In the genomic region with DNA sequence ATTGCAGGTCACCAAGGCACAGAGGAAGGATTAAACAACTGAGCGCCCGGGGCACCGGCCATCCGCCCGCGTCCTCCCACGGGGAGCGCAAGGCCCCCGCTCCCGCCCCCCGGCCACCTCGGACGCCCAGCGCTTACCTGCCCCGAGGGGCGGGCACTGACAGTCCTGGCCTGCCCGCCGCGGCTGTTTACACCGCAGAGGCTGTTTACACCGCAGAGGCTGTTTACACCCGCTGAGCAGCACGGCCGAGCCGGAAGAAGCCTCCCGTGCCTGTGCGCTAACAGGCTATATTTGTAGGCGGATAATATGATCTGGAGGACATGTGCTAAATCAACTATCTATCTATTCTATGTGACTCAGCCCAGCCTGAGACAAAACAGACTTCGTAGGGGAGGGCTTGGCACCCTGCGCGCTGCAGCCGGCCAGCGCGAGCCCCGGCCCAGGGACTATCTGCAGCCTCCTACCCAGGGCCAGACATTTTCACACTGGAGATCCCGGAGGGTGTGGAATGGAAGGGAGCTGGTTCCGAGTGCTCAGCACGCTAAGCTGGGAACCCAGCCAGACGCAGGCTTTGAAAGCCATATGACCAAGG, we compare ENCODE assay signal across 8 cellular contexts. TPM values are rescaled to one million over a fixed set of nuclear protein-coding genes. Genes with fewer than 3 reads are reported as not detected.
DNase-seq lines count a peak whose midpoint lies in the region; ATAC-seq and TF ChIP-seq lines count a peak whose summit lies in the region.

A gene with protein sequence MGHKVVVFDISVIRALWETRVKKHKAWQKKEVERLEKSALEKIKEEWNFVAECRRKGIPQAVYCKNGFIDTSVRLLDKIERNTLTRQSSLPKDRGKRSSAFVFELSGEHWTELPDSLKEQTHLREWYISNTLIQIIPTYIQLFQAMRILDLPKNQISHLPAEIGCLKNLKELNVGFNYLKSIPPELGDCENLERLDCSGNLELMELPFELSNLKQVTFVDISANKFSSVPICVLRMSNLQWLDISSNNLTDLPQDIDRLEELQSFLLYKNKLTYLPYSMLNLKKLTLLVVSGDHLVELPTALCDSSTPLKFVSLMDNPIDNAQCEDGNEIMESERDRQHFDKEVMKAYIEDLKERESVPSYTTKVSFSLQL (minus strand): TSS at position 263 of the 592 bp plus-strand sequence. CDS start 14,711 bp downstream, outside the sequence.

- H3K4me1 Mint-ChIP-seq in CD4-positive, alpha-beta memory T cell: peaks cover 6 to 16% (median 13%) of the 10 kb centered on the region in 4 donors

- CTCF ChIA-PET in CD4-positive, alpha-beta memory T cell (lab: Charles Lee; ENCODE audit: partially characterized antibody): interaction anchor here (6.3 kb wide), 1 partner anchor 77 kb away, joined by 40 read pairs; no protein-coding TSS in a partner anchor

- no peaks in the 10 kb centered on the region for H3K36me3 Mint-ChIP-seq in CD4-positive, alpha-beta memory T cell

- POLR2A ChIA-PET in CD4-positive, alpha-beta memory T cell (lab: Charles Lee; ENCODE audit: partially characterized antibody): no interaction called here

- peak within 1 kb of the TSS; percentile 30 to 47 for H3K4me3 ChIP-seq in CD4-positive, alpha-beta memory T cell (ENCODE audit: low read length in 2 of 2)
- H3K4me3 ChIP-seq in ascending aorta (peak within 1 kb of the TSS; percentile 50 to 60), rectal smooth muscle tissue (ENCODE audit: low read length) (peak within 1 kb of the TSS; percentile 77)

- H3K27me3 Mint-ChIP-seq in CD4-positive, alpha-beta memory T cell: peaks cover 3 to 22% of the 10 kb centered on the region in 2 donors

- no peak for TF ChIP-seq CTCF in ascending aorta (IDR thresholded peaks at IDR 0.05)

- H3K9me3 ChIP-seq in CD4-positive, alpha-beta memory T cell (ENCODE audit: control insufficient read depth in 1 of 2, low read length in 2 of 2): no peaks in the 10 kb centered on the region
- H3K9me3 ChIP-seq in ascending aorta: no peaks in the 10 kb centered on the region

- H3K9me3 Mint-ChIP-seq in CD4-positive, alpha-beta memory T cell: peaks cover 0 to 7% (median 1%) of the 10 kb centered on the region in 8 donors

- intact Hi-C loops in CD4-positive, alpha-beta memory T cell (cut with micrococcal nuclease): no loop called here
- intact Hi-C loops in ascending aorta (cut with DNase I): no loop called here

- H3K4me1 ChIP-seq in CD4-positive, alpha-beta memory T cell (ENCODE audit: insufficient read depth, low read length): peaks cover 13% of the 10 kb centered on the region
- H3K4me1 ChIP-seq in ascending aorta (peaks cover 3 to 7% of the 10 kb centered on the region in 2 donors), rectal smooth muscle tissue (ENCODE audit: control insufficient read depth, insufficient read depth, low read length) (no peaks in the 10 kb centered on the region)

- ATAC-seq in HG02798 (IDR thresholded peaks at IDR 0.05; ENCODE audit: poor library complexity, unreplicated experiment): no peak
- no peak for ATAC-seq in GM21529 (IDR thresholded peaks at IDR 0.05; ENCODE audit: unreplicated experiment)

- H3K36me3 ChIP-seq in CD4-positive, alpha-beta memory T cell (ENCODE audit: insufficient read depth, low read length): no peaks in the 10 kb centered on the region
- H3K36me3 ChIP-seq in ascending aorta (no peaks in the 10 kb centered on the region), rectal smooth muscle tissue (ENCODE audit: control insufficient read depth, insufficient read depth, low read length) (no peaks in the 10 kb centered on the region)

- peaks cover 6% of the 10 kb centered on the region for H3K27me3 ChIP-seq in CD4-positive, alpha-beta memory T cell (ENCODE audit: insufficient read depth, low read length)
- H3K27me3 ChIP-seq in ascending aorta: no peaks in the 10 kb centered on the region
- no peaks in the 10 kb centered on the region for H3K27me3 ChIP-seq in rectal smooth muscle tissue (ENCODE audit: control insufficient read depth, insufficient read depth, low read length)

- DNase-seq in CD4-positive, alpha-beta memory T cell: peak in 4 of 5 donors; percentile 18 to 36 (median 28)
- DNase-seq in NCI-H526 treated with DMSO at 0.1 percent for 48 hours (lab: John Stamatoyannopoulos, UW) (peak; percentile 6), ascending aorta (ENCODE audit: low spot score in 2 of 2) (no peak), hepatic stellate cell (ENCODE audit: low spot score) (peak; percentile 78), NCI-H146 (lab: John Stamatoyannopoulos, UW) (no peak)

- H3K27ac ChIP-seq in CD4-positive, alpha-beta memory T cell (ENCODE audit: low read depth, low read length): no peak within 1 kb of the TSS
- no peak within 1 kb of the TSS for H3K27ac ChIP-seq in ascending aorta
- peak within 1 kb of the TSS; percentile 33 for H3K27ac ChIP-seq in rectal smooth muscle tissue (ENCODE audit: low read depth, low read length)

- peak within 1 kb of the TSS in 3 of 7 donors; percentile 37 to 82 (median 60) for H3K27ac Mint-ChIP-seq in CD4-positive, alpha-beta memory T cell

- H3K9ac ChIP-seq in rectal smooth muscle tissue (ENCODE audit: low read length): no peak within 1 kb of the TSS

- peak within 1 kb of the TSS; percentile 75 to 83 (median 80) for H3K4me3 Mint-ChIP-seq in CD4-positive, alpha-beta memory T cell

RNA-seq across cellular contexts. Expression of the gene that starts here (rescaled TPM):
- total RNA-seq in CD4-positive, alpha-beta memory T cell: 1 to 10 TPM in 1 of 2 experiments, under 1 TPM in 1; 0.50 to 1.0 TPM
- under 1 TPM in 1 of 2 donors, not detected in 1; 0.09 TPM for polyA plus RNA-seq in CD4-positive, alpha-beta memory T cell
- not detected for total RNA-seq in ascending aorta

Comparison
In these comparisons a context has a peak if more than half of its experiments do, and no peak if none do; other contexts are left out.
1. DNase-seq: peak in CD4-positive, alpha-beta memory T cell (4 of 5), NCI-H526 treated with DMSO at 0.1 percent for 48 hours (single experiment) and hepatic stellate cell (single experiment); none in ascending aorta (0 of 2) and NCI-H146 (single experiment).
2. Peak in every context shown above with its lines, with median percentiles within 50 percentile points of each other: H3K4me3 ChIP-seq.